Comparison of ENCODE assay signal across 24 cellular contexts in the genomic region with DNA sequence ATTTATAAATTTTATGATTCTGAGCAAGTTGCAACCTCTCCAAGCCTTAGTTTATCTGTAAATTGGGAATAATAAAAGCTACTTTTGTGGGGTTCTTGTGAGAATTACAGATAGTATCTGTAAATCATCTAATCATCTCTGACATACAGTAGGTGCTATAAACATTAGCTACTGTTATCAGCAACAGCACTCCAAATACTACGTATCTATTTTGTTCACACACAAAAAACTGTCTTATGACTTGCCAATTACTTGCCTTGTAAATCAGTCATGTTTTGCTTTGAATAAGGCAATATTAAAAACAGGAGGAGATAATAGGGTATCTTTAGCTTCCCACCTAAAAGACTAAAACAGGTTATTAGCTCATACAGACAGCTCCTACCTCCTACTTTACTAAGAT. TPM values are rescaled to one million over a fixed set of nuclear protein-coding genes. Genes with fewer than 3 reads are reported as not detected.
DNase-seq lines count a peak whose midpoint lies in the region; ATAC-seq, FAIRE-seq and TF ChIP-seq lines count a peak whose summit lies in the region.
"Had no signal": no experiment of that assay in that cellular context is flagged by ENCODE, and none has a peak within 500 bp of the region (broad histone marks: within the 10 kb centered on the region; RNA-seq: fewer than 3 reads in every experiment).

No MANE protein-coding gene starts in this region.

- peaks cover 0 to 45% (median 20%) of the 10 kb centered on the region in 4 donors for H3K4me1 ChIP-seq in sigmoid colon

- no peak for TF ChIP-seq EP300 in sigmoid colon (IDR thresholded peaks at IDR 0.05)

- POLR2A ChIA-PET in T-cell (lab: Charles Lee), result no interaction called here

- no peak for TF ChIP-seq CTCF in sigmoid colon (IDR thresholded peaks at IDR 0.05)

- H3K27ac Mint-ChIP-seq in T-cell, result peak overlapping the region; percentile 32 to 55
- H3K27ac Mint-ChIP-seq in memory B cell, result peak overlapping the region; percentile 85
- H3K27ac Mint-ChIP-seq in stimulated activated memory B cell treated with anti-CD40 and anti-IgM and Interleukin-4, amounts not matched to agents 10 μg/mL and 1 μg/mL and 100 μg/mL, for 72 hours, result peak overlapping the region; percentile 69
- H3K27ac Mint-ChIP-seq in activated naive CD8-positive, alpha-beta T cell treated with anti-CD3 and anti-CD28 coated beads for 36 hours, result no peak overlapping the region
- H3K27ac Mint-ChIP-seq: H9, HFFc6 had no signal

- H3K9me3 Mint-ChIP-seq in T-cell, result no peaks in the 10 kb centered on the region
- H3K9me3 Mint-ChIP-seq in memory B cell, result no peaks in the 10 kb centered on the region
- no peaks in the 10 kb centered on the region for H3K9me3 Mint-ChIP-seq in stimulated activated memory B cell treated with anti-CD40 and anti-IgM and Interleukin-4, amounts not matched to agents 10 μg/mL and 1 μg/mL and 100 μg/mL, for 72 hours
- H3K9me3 Mint-ChIP-seq in activated naive CD8-positive, alpha-beta T cell treated with anti-CD3 and anti-CD28 coated beads for 36 hours, result no peaks in the 10 kb centered on the region
- H3K9me3 Mint-ChIP-seq: CD14-positive monocyte; CD4-positive, alpha-beta memory T cell; H9; HFFc6 had no signal

- H3K36me3 Mint-ChIP-seq in T-cell, result peaks cover 11% of the 10 kb centered on the region
- H3K36me3 Mint-ChIP-seq in memory B cell, result peaks cover 4% of the 10 kb centered on the region
- H3K36me3 Mint-ChIP-seq in stimulated activated memory B cell treated with anti-CD40 and anti-IgM and Interleukin-4, amounts not matched to agents 10 μg/mL and 1 μg/mL and 100 μg/mL, for 72 hours, result peaks cover 11% of the 10 kb centered on the region
- peaks cover 19% of the 10 kb centered on the region for H3K36me3 Mint-ChIP-seq in activated naive CD8-positive, alpha-beta T cell treated with anti-CD3 and anti-CD28 coated beads for 36 hours

- H3K27ac ChIP-seq in sigmoid colon, result no peak overlapping the region
- H3K27ac ChIP-seq: BLaER1 treated with 17β-estradiol and CSF1 and Interleukin-3, amounts not matched to agents 10 nM and 100 nM; GM23248 had no signal

- TF ChIP-seq POLR2A in H54 (IDR thresholded peaks at IDR 0.05; ENCODE audit: low read depth, low read length), result no peak
- no peak for TF ChIP-seq POLR2A in sigmoid colon (IDR thresholded peaks at IDR 0.05)

- intact Hi-C loops in sigmoid colon (cut with DNase I), result loop anchor here (10.0 kb wide), 1 partner anchor 371 kb away; no protein-coding TSS in a partner anchor

- DNase-seq in H54 (ENCODE audit: insufficient read length, low spot score) (no peak), T-cell (no peak), memory B cell (ENCODE audit: low spot score in 2 of 2) (no peak), urothelium cell line (ENCODE audit: low spot score) (no peak), sigmoid colon (no peak)
- DNase-seq in activated naive CD8-positive, alpha-beta T cell treated with anti-CD3 and anti-CD28 coated beads for 36 hours, result no peak
- DNase-seq: AML-193; BE2C; Calu3; CD4-positive, alpha-beta memory T cell; COR-L47; DMS153; DND-41; GM23248; H9; HFFc6 had no signal

- H3K9me3 ChIP-seq in sigmoid colon, result no peaks in the 10 kb centered on the region
- H3K9me3 ChIP-seq: BE2C; BLaER1 treated with 17β-estradiol and CSF1 and Interleukin-3, amounts not matched to agents 10 nM and 100 nM had no signal

- H3K27me3 ChIP-seq in sigmoid colon, result no peaks in the 10 kb centered on the region
- H3K27me3 ChIP-seq: BE2C; BLaER1 treated with 17β-estradiol and CSF1 and Interleukin-3, amounts not matched to agents 10 nM and 100 nM had no signal

- H3K4me3 Mint-ChIP-seq in T-cell (no peak overlapping the region), memory B cell (no peak overlapping the region)
- no peak overlapping the region for H3K4me3 Mint-ChIP-seq in stimulated activated memory B cell treated with anti-CD40 and anti-IgM and Interleukin-4, amounts not matched to agents 10 μg/mL and 1 μg/mL and 100 μg/mL, for 72 hours
- no peak overlapping the region for H3K4me3 Mint-ChIP-seq in activated naive CD8-positive, alpha-beta T cell treated with anti-CD3 and anti-CD28 coated beads for 36 hours
- H3K4me3 Mint-ChIP-seq: CD14-positive monocyte; CD4-positive, alpha-beta memory T cell; H9; HFFc6 had no signal

- H3K36me3 ChIP-seq in sigmoid colon, result peaks cover 0 to 6% (median 2%) of the 10 kb centered on the region in 4 donors
- H3K36me3 ChIP-seq: BE2C had no signal

- WGBS in sigmoid colon, 2 donors, result 88 to 92% methylated on average over 1 of the region's 1 CpG

- H3K27me3 Mint-ChIP-seq in T-cell, result no peaks in the 10 kb centered on the region
- no peaks in the 10 kb centered on the region for H3K27me3 Mint-ChIP-seq in memory B cell
- no peaks in the 10 kb centered on the region for H3K27me3 Mint-ChIP-seq in stimulated activated memory B cell treated with anti-CD40 and anti-IgM and Interleukin-4, amounts not matched to agents 10 μg/mL and 1 μg/mL and 100 μg/mL, for 72 hours
- H3K27me3 Mint-ChIP-seq in activated naive CD8-positive, alpha-beta T cell treated with anti-CD3 and anti-CD28 coated beads for 36 hours, result no peaks in the 10 kb centered on the region
- H3K27me3 Mint-ChIP-seq: CD4-positive, alpha-beta memory T cell had no signal

- ATAC-seq in T-cell (replicated peaks in 1 of 4) (no peak), memory B cell (ENCODE audit: low read depth) (no peak), HG03095 (IDR thresholded peaks at IDR 0.05; ENCODE audit: unreplicated experiment) (no peak)
- ATAC-seq in stimulated activated memory B cell treated with anti-CD40 and anti-IgM and Interleukin-4, amounts not matched to agents 10 μg/mL and 1 μg/mL and 100 μg/mL, for 72 hours, result no peak
- ATAC-seq: HCT116 had no signal

- CTCF ChIA-PET in T-cell (lab: Charles Lee), result interaction anchor here in 1 of 2 donors (0.8 to 1.3 kb wide), 4 partner anchors 9 to 1718 kb away, joined by 3 to 5 read pairs (median 4); no protein-coding TSS in a partner anchor

- FAIRE-seq in H54 (lab: Jason Lieb, UNC) (peak; percentile 38), urothelium cell line (lab: Jason Lieb, UNC) (no peak)
- FAIRE-seq: G401.6, GM12892, H1 had no signal

- peaks cover 45 to 70% (median 49%) of the 10 kb centered on the region in 3 donors for H3K4me1 Mint-ChIP-seq in T-cell
- H3K4me1 Mint-ChIP-seq in memory B cell, result peaks cover 10% of the 10 kb centered on the region
- peaks cover 26% of the 10 kb centered on the region for H3K4me1 Mint-ChIP-seq in stimulated activated memory B cell treated with anti-CD40 and anti-IgM and Interleukin-4, amounts not matched to agents 10 μg/mL and 1 μg/mL and 100 μg/mL, for 72 hours
- H3K4me1 Mint-ChIP-seq in activated naive CD8-positive, alpha-beta T cell treated with anti-CD3 and anti-CD28 coated beads for 36 hours, result peaks cover 65% of the 10 kb centered on the region

- no peak overlapping the region for H3K4me3 ChIP-seq in sigmoid colon
- H3K4me3 ChIP-seq: BLaER1 treated with 17β-estradiol and CSF1 and Interleukin-3, amounts not matched to agents 10 nM and 100 nM; GM23248 had no signal

RNA-seq across cellular contexts. Expression of a gene that starts 36.7 kb away (rescaled TPM):
- total RNA-seq in T-cell (10 to 100 TPM; 18.7 to 25.4 (median 19.9) TPM), sigmoid colon (10 to 100 TPM; 12.8 to 20.0 (median 15.8) TPM)
- 10 to 100 TPM; 18.7 to 25.8 (median 22.8) TPM for polyA plus RNA-seq in sigmoid colon
- total RNA-seq in activated naive CD8-positive, alpha-beta T cell treated with anti-CD3 and anti-CD28 coated beads for 36 hours, result 10 to 100 TPM; 19.0 to 19.1 TPM
